Comparison of ENCODE assay signal across 17 cellular contexts in genomic region chr9:121691890-121692289, GRCh38. TPM values are rescaled to one million over a fixed set of nuclear protein-coding genes. Genes with fewer than 3 reads are reported as not detected.
A peak's percentile ranks its signal among the peaks of the same experiment; 100 is the strongest.
DNase-seq lines count a peak whose midpoint lies in the region; ATAC-seq and TF ChIP-seq lines count a peak whose summit lies in the region.
"Had no signal": no experiment of that assay in that cellular context is flagged by ENCODE, and none has a peak within 500 bp of the region (broad histone marks: within the 10 kb centered on the region; RNA-seq: fewer than 3 reads in every experiment).

No MANE protein-coding gene starts in this region.

- H3K27ac ChIP-seq in SK-N-MC (0 out of 2 replicates have a peak overlapping the region, but pooled peaks have one; percentile 5), esophagus muscularis mucosa (replicated peaks in 1 of 4) (peak overlapping the region; percentile 33 to 56 (median 49)), thoracic aorta (peak overlapping the region; percentile 67 to 86)

- H3K4me3 ChIP-seq in SK-N-MC: no peak overlapping the region
- H3K4me3 ChIP-seq in esophagus muscularis mucosa: no peak overlapping the region
- no peak overlapping the region for H3K4me3 ChIP-seq in thoracic aorta
- H3K4me3 ChIP-seq: ovary had no signal

- no peaks in the 10 kb centered on the region for H3K27me3 ChIP-seq in esophagus muscularis mucosa
- H3K27me3 ChIP-seq in thoracic aorta (replicated peaks; ENCODE audit: insufficient read depth): no peaks in the 10 kb centered on the region
- H3K27me3 ChIP-seq: ovary had no signal

- WGBS in esophagus muscularis mucosa: 56% methylated on average over 6 of the region's 6 CpGs

- H3K27ac Mint-ChIP-seq in nephron: peak overlapping the region; percentile 41 to 64 (median 61)
- H3K27ac Mint-ChIP-seq: stimulated activated memory B cell treated with anti-CD40 and anti-IgM and Interleukin-4, amounts not matched to agents 10 μg/mL and 1 μg/mL and 100 μg/mL, for 72 hours; T-cell had no signal

- H3K4me1 ChIP-seq in esophagus muscularis mucosa: peaks cover 35 to 51% (median 45%) of the 10 kb centered on the region in 4 donors
- peaks cover 9 to 29% of the 10 kb centered on the region in 2 donors for H3K4me1 ChIP-seq in thoracic aorta (ENCODE audit: control insufficient read depth in 1 of 2, low read depth in 2 of 2)

- H3K4me1 Mint-ChIP-seq in nephron: peaks cover 30% of the 10 kb centered on the region

- TF ChIP-seq EP300 in esophagus muscularis mucosa (IDR thresholded peaks at IDR 0.05): no peak

- H3K9me3 Mint-ChIP-seq in nephron: no peaks in the 10 kb centered on the region
- H3K9me3 Mint-ChIP-seq: stimulated activated memory B cell treated with anti-CD40 and anti-IgM and Interleukin-4, amounts not matched to agents 10 μg/mL and 1 μg/mL and 100 μg/mL, for 72 hours; T-cell had no signal

- H3K36me3 ChIP-seq in SK-N-MC (ENCODE audit: insufficient read depth, low read length) (no peaks in the 10 kb centered on the region), esophagus muscularis mucosa (peaks cover 0 to 4% (median 0%) of the 10 kb centered on the region in 4 donors), thoracic aorta (no peaks in the 10 kb centered on the region)
- H3K36me3 ChIP-seq: ovary had no signal

- ATAC-seq in thoracic aorta (ENCODE audit: insufficient number of reproducible peaks, low FRiP score, low read depth) (no peak), HG03521 (IDR thresholded peaks at IDR 0.05; ENCODE audit: unreplicated experiment) (no peak)
- ATAC-seq: stimulated activated memory B cell treated with anti-CD40 and anti-IgM and Interleukin-4, amounts not matched to agents 10 μg/mL and 1 μg/mL and 100 μg/mL, for 72 hours; T-cell had no signal

- TF ChIP-seq CTCF in esophagus muscularis mucosa (IDR thresholded peaks at IDR 0.05): no peak
- no peak for TF ChIP-seq CTCF in nephron (IDR thresholded peaks at IDR 0.05; ENCODE audit: unreplicated experiment in 3 of 3)
- no peak for TF ChIP-seq CTCF in thoracic aorta (IDR thresholded peaks at IDR 0.05)

- H3K9me3 ChIP-seq in SK-N-MC (ENCODE audit: low read depth, low read length) (no peaks in the 10 kb centered on the region), esophagus muscularis mucosa (no peaks in the 10 kb centered on the region), thoracic aorta (no peaks in the 10 kb centered on the region)
- H3K9me3 ChIP-seq: ovary had no signal

- no peak for DNase-seq in SK-N-MC (ENCODE audit: low read depth, low spot score)
- DNase-seq in esophagus muscularis mucosa (ENCODE audit: extremely low spot score): no peak
- DNase-seq in thoracic aorta (ENCODE audit: low spot score): no peak
- DNase-seq in central memory CD4-positive, alpha-beta T cell: no peak
- DNase-seq in globus pallidus (ENCODE audit: low spot score): no peak
- DNase-seq: activated gamma-delta T cell; DMS 273 treated with DMSO at 0.1 percent for 48 hours; effector CD4-positive, alpha-beta T cell; NCI-H2107; NCI-H748 treated with DMSO at 0.1 percent for 48 hours; small intestine; T-cell had no signal

- TF ChIP-seq POLR2A in esophagus muscularis mucosa (IDR thresholded peaks at IDR 0.05; ENCODE audit: low read depth): no peak

- no peak overlapping the region for H3K9ac ChIP-seq in SK-N-MC (ENCODE audit: insufficient read length)

- intact Hi-C loops in esophagus muscularis mucosa (cut with DNase I): no loop called here

- no peak overlapping the region for H3K4me3 Mint-ChIP-seq in nephron
- H3K4me3 Mint-ChIP-seq: B cell; stimulated activated memory B cell treated with anti-CD40 and anti-IgM and Interleukin-4, amounts not matched to agents 10 μg/mL and 1 μg/mL and 100 μg/mL, for 72 hours; T-cell had no signal

- no peaks in the 10 kb centered on the region for H3K27me3 Mint-ChIP-seq in nephron (ENCODE audit: low read depth)

- H3K36me3 Mint-ChIP-seq in nephron (ENCODE audit: low read depth): peaks cover 4% of the 10 kb centered on the region
- H3K36me3 Mint-ChIP-seq: stimulated activated memory B cell treated with anti-CD40 and anti-IgM and Interleukin-4, amounts not matched to agents 10 μg/mL and 1 μg/mL and 100 μg/mL, for 72 hours; T-cell had no signal

RNA-seq across cellular contexts. Expression of gene DAB2IP, which starts 40.5 kb away (rescaled TPM):
- 100 to 1,000 TPM in 1 of 4 donors, 10 to 100 TPM in 3; 41.7 to 102 (median 62.4) TPM for total RNA-seq in esophagus muscularis mucosa
- total RNA-seq in thoracic aorta: 100 to 1,000 TPM in 1 of 2 donors, 10 to 100 TPM in 1; 87.4 to 104 TPM

Comparison
In these comparisons a context has a peak if more than half of its experiments do, and no peak if none do; other contexts are left out.
1. H3K27ac ChIP-seq: peak in every context shown above with its lines; median percentile 76 in thoracic aorta; 49 in esophagus muscularis mucosa; 5 in SK-N-MC.